ENCODE assay signal across 10 cellular contexts in genomic region chr3:184332370-184333090, GRCh38. TPM values are rescaled to one million over a fixed set of nuclear protein-coding genes. Genes with fewer than 3 reads are reported as not detected.
A peak's percentile ranks its signal among the peaks of the same experiment; 100 is the strongest.
DNase-seq lines count a peak whose midpoint lies in the region; ATAC-seq lines count a peak whose summit lies in the region.
"Had no signal": no experiment of that assay in that cellular context is flagged by ENCODE, and none has a peak within 500 bp of the region (broad histone marks: within the 10 kb centered on the region; RNA-seq: fewer than 3 reads in every experiment).

No MANE protein-coding gene starts in this region.

- H3K4me3 Mint-ChIP-seq in activated CD8-positive, alpha-beta memory T cell treated with anti-CD3 and anti-CD28 coated beads, Interleukin-2, amount 10 ng/mL, durations not matched to agents 7 days and 5 days = no peak overlapping the region
- H3K4me3 Mint-ChIP-seq in activated T-helper 17 cell treated with anti-CD3 and anti-CD28 coated beads, Interleukin-2, amount 50 U/mL, for 72 hours = no peak overlapping the region
- H3K4me3 Mint-ChIP-seq in stimulated activated naive B cell treated with anti-CD40 and anti-IgM and Interleukin-4, amounts not matched to agents 10 μg/mL and 1 μg/mL and 100 μg/mL, for 72 hours = no peak overlapping the region
- H3K4me3 Mint-ChIP-seq: activated T-cell treated with anti-CD3 and anti-CD28 coated beads, Interleukin-2, amount 50 U/mL, for 4 hours had no signal

- ATAC-seq in activated CD8-positive, alpha-beta memory T cell treated with anti-CD3 and anti-CD28 coated beads, Interleukin-2, amount 10 ng/mL, durations not matched to agents 7 days and 5 days = no peak
- no peak for ATAC-seq in activated T-helper 17 cell treated with anti-CD3 and anti-CD28 coated beads, Interleukin-2, amount 50 U/mL, for 72 hours (replicated peaks)
- no peak for ATAC-seq in stimulated activated naive B cell treated with anti-CD40 and anti-IgM and Interleukin-4, amounts not matched to agents 10 μg/mL and 1 μg/mL and 100 μg/mL, for 72 hours (replicated peaks)
- ATAC-seq in esophagus mucosa = no peak
- ATAC-seq in GM19452 (IDR thresholded peaks at IDR 0.05; ENCODE audit: unreplicated experiment) = no peak
- ATAC-seq: activated T-cell treated with anti-CD3 and anti-CD28 coated beads, Interleukin-2, amount 50 U/mL, for 4 hours had no signal

- H3K27ac Mint-ChIP-seq in activated CD8-positive, alpha-beta memory T cell treated with anti-CD3 and anti-CD28 coated beads, Interleukin-2, amount 10 ng/mL, durations not matched to agents 7 days and 5 days = peak overlapping the region; percentile 82
- peak overlapping the region; percentile 69 for H3K27ac Mint-ChIP-seq in activated T-helper 17 cell treated with anti-CD3 and anti-CD28 coated beads, Interleukin-2, amount 50 U/mL, for 72 hours
- H3K27ac Mint-ChIP-seq in stimulated activated naive B cell treated with anti-CD40 and anti-IgM and Interleukin-4, amounts not matched to agents 10 μg/mL and 1 μg/mL and 100 μg/mL, for 72 hours = peak overlapping the region; percentile 77

- no peaks in the 10 kb centered on the region for H3K27me3 Mint-ChIP-seq in activated CD8-positive, alpha-beta memory T cell treated with anti-CD3 and anti-CD28 coated beads, Interleukin-2, amount 10 ng/mL, durations not matched to agents 7 days and 5 days
- no peaks in the 10 kb centered on the region for H3K27me3 Mint-ChIP-seq in activated T-helper 17 cell treated with anti-CD3 and anti-CD28 coated beads, Interleukin-2, amount 50 U/mL, for 72 hours
- no peaks in the 10 kb centered on the region for H3K27me3 Mint-ChIP-seq in stimulated activated naive B cell treated with anti-CD40 and anti-IgM and Interleukin-4, amounts not matched to agents 10 μg/mL and 1 μg/mL and 100 μg/mL, for 72 hours

- peaks cover 58% of the 10 kb centered on the region for H3K36me3 Mint-ChIP-seq in activated CD8-positive, alpha-beta memory T cell treated with anti-CD3 and anti-CD28 coated beads, Interleukin-2, amount 10 ng/mL, durations not matched to agents 7 days and 5 days
- H3K36me3 Mint-ChIP-seq in activated T-helper 17 cell treated with anti-CD3 and anti-CD28 coated beads, Interleukin-2, amount 50 U/mL, for 72 hours (ENCODE audit: low read depth) = peaks cover 81% of the 10 kb centered on the region
- peaks cover 55 to 64% of the 10 kb centered on the region in 2 donors for H3K36me3 Mint-ChIP-seq in stimulated activated naive B cell treated with anti-CD40 and anti-IgM and Interleukin-4, amounts not matched to agents 10 μg/mL and 1 μg/mL and 100 μg/mL, for 72 hours

- CTCF ChIA-PET in activated CD8-positive, alpha-beta memory T cell treated with anti-CD3 and anti-CD28 coated beads, Interleukin-2, amount 10 ng/mL, durations not matched to agents 7 days and 5 days (lab: Charles Lee) = no interaction called here

- no peak for DNase-seq in activated CD8-positive, alpha-beta memory T cell treated with anti-CD3 and anti-CD28 coated beads, Interleukin-2, amount 10 ng/mL, durations not matched to agents 7 days and 5 days
- no peak for DNase-seq in activated CD8-positive, alpha-beta memory T cell treated with anti-CD3 and anti-CD28 coated beads, Interleukin-2, amount 50 U/mL, for 48 hours
- DNase-seq in glomerular visceral epithelial cell (ENCODE audit: extremely low spot score) (peak; percentile 88), NCI-H510A (lab: John Stamatoyannopoulos, UW) (no peak)
- no peak for DNase-seq in stimulated activated naive B cell treated with anti-CD40 and anti-IgM and Interleukin-4, amounts not matched to agents 10 μg/mL and 1 μg/mL and 100 μg/mL, for 72 hours
- DNase-seq: activated T-cell treated with anti-CD3 and anti-CD28 coated beads, Interleukin-2, amount 50 U/mL, for 4 hours; NCI-H1417 treated with DMSO at 0.1 percent for 48 hours had no signal

- H3K9me3 Mint-ChIP-seq in activated CD8-positive, alpha-beta memory T cell treated with anti-CD3 and anti-CD28 coated beads, Interleukin-2, amount 10 ng/mL, durations not matched to agents 7 days and 5 days (ENCODE audit: low read depth) = no peaks in the 10 kb centered on the region
- H3K9me3 Mint-ChIP-seq in activated T-helper 17 cell treated with anti-CD3 and anti-CD28 coated beads, Interleukin-2, amount 50 U/mL, for 72 hours = no peaks in the 10 kb centered on the region
- H3K9me3 Mint-ChIP-seq in stimulated activated naive B cell treated with anti-CD40 and anti-IgM and Interleukin-4, amounts not matched to agents 10 μg/mL and 1 μg/mL and 100 μg/mL, for 72 hours = no peaks in the 10 kb centered on the region
- H3K9me3 Mint-ChIP-seq: activated T-cell treated with anti-CD3 and anti-CD28 coated beads, Interleukin-2, amount 50 U/mL, for 4 hours had no signal

- peaks cover 47% of the 10 kb centered on the region for H3K4me1 Mint-ChIP-seq in activated CD8-positive, alpha-beta memory T cell treated with anti-CD3 and anti-CD28 coated beads, Interleukin-2, amount 10 ng/mL, durations not matched to agents 7 days and 5 days
- H3K4me1 Mint-ChIP-seq in activated T-helper 17 cell treated with anti-CD3 and anti-CD28 coated beads, Interleukin-2, amount 50 U/mL, for 72 hours = peaks cover 41% of the 10 kb centered on the region
- peaks cover 28 to 67% of the 10 kb centered on the region in 2 donors for H3K4me1 Mint-ChIP-seq in stimulated activated naive B cell treated with anti-CD40 and anti-IgM and Interleukin-4, amounts not matched to agents 10 μg/mL and 1 μg/mL and 100 μg/mL, for 72 hours

RNA-seq across cellular contexts. Expression of gene FAM131A, which starts 4.9 kb away (rescaled TPM):
- total RNA-seq in activated CD8-positive, alpha-beta memory T cell treated with anti-CD3 and anti-CD28 coated beads, Interleukin-2, amount 10 ng/mL, durations not matched to agents 7 days and 5 days = 1 to 10 TPM; 3.1 to 4.5 TPM
- 1 to 10 TPM; 2.5 to 6.7 TPM for total RNA-seq in activated T-helper 17 cell treated with anti-CD3 and anti-CD28 coated beads, Interleukin-2, amount 50 U/mL, for 72 hours
- total RNA-seq in esophagus mucosa = 7.3 TPM

RNA-seq across cellular contexts. Expression of gene EIF4G1, which starts 18.1 kb away (rescaled TPM):
- total RNA-seq in activated CD8-positive, alpha-beta memory T cell treated with anti-CD3 and anti-CD28 coated beads, Interleukin-2, amount 10 ng/mL, durations not matched to agents 7 days and 5 days = 100 to 1,000 TPM; 348 to 471 TPM
- total RNA-seq in activated T-helper 17 cell treated with anti-CD3 and anti-CD28 coated beads, Interleukin-2, amount 50 U/mL, for 72 hours = 100 to 1,000 TPM; 242 to 551 TPM
- total RNA-seq in esophagus mucosa = 339 TPM

RNA-seq across cellular contexts. Expression of gene CLCN2, which starts 28.9 kb away (rescaled TPM):
- total RNA-seq in activated CD8-positive, alpha-beta memory T cell treated with anti-CD3 and anti-CD28 coated beads, Interleukin-2, amount 10 ng/mL, durations not matched to agents 7 days and 5 days = 1 to 10 TPM; 3.4 to 4.1 TPM
- total RNA-seq in activated T-helper 17 cell treated with anti-CD3 and anti-CD28 coated beads, Interleukin-2, amount 50 U/mL, for 72 hours = 10 to 100 TPM in 1 of 2 donors, 1 to 10 TPM in 1; 9.5 to 13.7 TPM
- total RNA-seq in esophagus mucosa = 3.4 TPM

RNA-seq across cellular contexts. Expression of gene POLR2H, which starts 29.0 kb away (rescaled TPM):
- 100 to 1,000 TPM in 1 of 2 experiments, 10 to 100 TPM in 1; 84.3 to 104 TPM for total RNA-seq in activated CD8-positive, alpha-beta memory T cell treated with anti-CD3 and anti-CD28 coated beads, Interleukin-2, amount 10 ng/mL, durations not matched to agents 7 days and 5 days
- total RNA-seq in activated T-helper 17 cell treated with anti-CD3 and anti-CD28 coated beads, Interleukin-2, amount 50 U/mL, for 72 hours = 100 to 1,000 TPM; 156 to 183 TPM
- 46.0 TPM for total RNA-seq in esophagus mucosa

RNA-seq across cellular contexts. Expression of gene PSMD2, which starts 33.5 kb away (rescaled TPM):
- 100 to 1,000 TPM; 193 to 258 TPM for total RNA-seq in activated CD8-positive, alpha-beta memory T cell treated with anti-CD3 and anti-CD28 coated beads, Interleukin-2, amount 10 ng/mL, durations not matched to agents 7 days and 5 days
- 100 to 1,000 TPM; 143 to 311 TPM for total RNA-seq in activated T-helper 17 cell treated with anti-CD3 and anti-CD28 coated beads, Interleukin-2, amount 50 U/mL, for 72 hours
- 126 TPM for total RNA-seq in esophagus mucosa
